8 cellular contexts compared by ENCODE assay signal in genomic region chr5:137146402-137146889, GRCh38.
DNase-seq lines count a peak whose midpoint lies in the region; ATAC-seq and TF ChIP-seq lines count a peak whose summit lies in the region.

No MANE protein-coding gene starts in this region.

- WGBS in adrenal gland, 4 donors, result 24 to 31% (median 27%) methylated on average over 8 of the region's 8 CpGs
- 48% methylated on average over 8 of the region's 8 CpGs for WGBS in right cardiac atrium

- H3K36me3 ChIP-seq in adrenal gland (replicated peaks in 1 of 2), result no peaks in the 10 kb centered on the region

- peaks cover 16% of the 10 kb centered on the region for H3K27me3 Mint-ChIP-seq in stimulated activated naive CD8-positive, alpha-beta T cell treated with anti-CD3 and anti-CD28 coated beads, Interleukin-15, amount 100 ng/mL, for 72 hours

- TF ChIP-seq POLR2A in adrenal gland (IDR thresholded peaks at IDR 0.05), result no peak

- no peak for TF ChIP-seq CTCF in adrenal gland (IDR thresholded peaks at IDR 0.05)

- intact Hi-C loops in adrenal gland (cut with DNase I), result no loop called here
- intact Hi-C loops in right cardiac atrium (cut with DNase I), result no loop called here

- no peak overlapping the region for H3K4me3 Mint-ChIP-seq in stimulated activated naive CD8-positive, alpha-beta T cell treated with anti-CD3 and anti-CD28 coated beads, Interleukin-15, amount 100 ng/mL, for 72 hours

- peak overlapping the region in 1 of 2 donors; percentile 43 for H3K27ac Mint-ChIP-seq in stimulated activated naive CD8-positive, alpha-beta T cell treated with anti-CD3 and anti-CD28 coated beads, Interleukin-15, amount 100 ng/mL, for 72 hours

- H3K4me1 Mint-ChIP-seq in stimulated activated naive CD8-positive, alpha-beta T cell treated with anti-CD3 and anti-CD28 coated beads, Interleukin-15, amount 100 ng/mL, for 72 hours, result no peaks in the 10 kb centered on the region

- H3K27ac ChIP-seq in adrenal gland (peak overlapping the region in 2 of 5 donors; percentile 31 to 68), right cardiac atrium (ENCODE audit: low read length) (peak overlapping the region; percentile 87), substantia nigra (ENCODE audit: low read depth, low read length, poor library complexity, severe bottlenecking) (peak overlapping the region; percentile 65)

- H3K9me3 ChIP-seq in adrenal gland (replicated peaks in 1 of 3) (no peaks in the 10 kb centered on the region), right cardiac atrium (ENCODE audit: control insufficient read depth, low read length) (no peaks in the 10 kb centered on the region)

- H3K9me3 Mint-ChIP-seq in stimulated activated naive CD8-positive, alpha-beta T cell treated with anti-CD3 and anti-CD28 coated beads, Interleukin-15, amount 100 ng/mL, for 72 hours, result no peaks in the 10 kb centered on the region

- H3K4me1 ChIP-seq in adrenal gland (replicated peaks in 1 of 2) (peaks cover 0 to 19% of the 10 kb centered on the region in 2 donors), right cardiac atrium (ENCODE audit: control insufficient read depth, insufficient read depth, low read length) (peaks cover 7% of the 10 kb centered on the region)

- ATAC-seq in right cardiac atrium (peak; percentile 55 to 85), GM18909 (IDR thresholded peaks at IDR 0.05; ENCODE audit: poor library complexity, unreplicated experiment) (no peak), GM19452 (IDR thresholded peaks at IDR 0.05; ENCODE audit: unreplicated experiment) (no peak)
- no peak for ATAC-seq in stimulated activated naive CD8-positive, alpha-beta T cell treated with anti-CD3 and anti-CD28 coated beads, Interleukin-15, amount 100 ng/mL, for 72 hours

- DNase-seq in HT1080 (ENCODE audit: low read depth), result peak; percentile 96
- DNase-seq in adrenal gland, result peak; percentile 34 to 79 (median 50)
- DNase-seq in right cardiac atrium, result peak in 2 of 3 donors; percentile 62 to 64
- DNase-seq in substantia nigra (lab: John Stamatoyannopoulos, UW), result peak in 28 of 49 donors; percentile 5 to 69 (median 37)
- DNase-seq in stimulated activated naive CD8-positive, alpha-beta T cell treated with anti-CD3 and anti-CD28 coated beads, Interleukin-15, amount 100 ng/mL, for 72 hours, result no peak
- DNase-seq in NCI-H1694 treated with DMSO at 0.1 percent for 48 hours (lab: John Stamatoyannopoulos, UW), result no peak

- no peaks in the 10 kb centered on the region for H3K27me3 ChIP-seq in adrenal gland
- H3K27me3 ChIP-seq in right cardiac atrium (ENCODE audit: control insufficient read depth, insufficient read depth), result no peaks in the 10 kb centered on the region

- H3K4me3 ChIP-seq in adrenal gland (no peak overlapping the region), right cardiac atrium (ENCODE audit: low read length) (no peak overlapping the region)

Comparison
In these comparisons a context has a peak if more than half of its experiments do, and no peak if none do; other contexts are left out.
1. DNase-seq: peak in HT1080 (single experiment), adrenal gland (7 of 7), right cardiac atrium (2 of 3) and substantia nigra (28 of 49); none in stimulated activated naive CD8-positive, alpha-beta T cell treated with anti-CD3 and anti-CD28 coated beads, Interleukin-15, amount 100 ng/mL, for 72 hours (0 of 2) and NCI-H1694 treated with DMSO at 0.1 percent for 48 hours (single experiment).
2. ATAC-seq: peak in right cardiac atrium (2 of 2); none in stimulated activated naive CD8-positive, alpha-beta T cell treated with anti-CD3 and anti-CD28 coated beads, Interleukin-15, amount 100 ng/mL, for 72 hours (single experiment), GM18909 (single experiment) and GM19452 (single experiment).